ENCODE assay signal across 15 cellular contexts in the genomic region with DNA sequence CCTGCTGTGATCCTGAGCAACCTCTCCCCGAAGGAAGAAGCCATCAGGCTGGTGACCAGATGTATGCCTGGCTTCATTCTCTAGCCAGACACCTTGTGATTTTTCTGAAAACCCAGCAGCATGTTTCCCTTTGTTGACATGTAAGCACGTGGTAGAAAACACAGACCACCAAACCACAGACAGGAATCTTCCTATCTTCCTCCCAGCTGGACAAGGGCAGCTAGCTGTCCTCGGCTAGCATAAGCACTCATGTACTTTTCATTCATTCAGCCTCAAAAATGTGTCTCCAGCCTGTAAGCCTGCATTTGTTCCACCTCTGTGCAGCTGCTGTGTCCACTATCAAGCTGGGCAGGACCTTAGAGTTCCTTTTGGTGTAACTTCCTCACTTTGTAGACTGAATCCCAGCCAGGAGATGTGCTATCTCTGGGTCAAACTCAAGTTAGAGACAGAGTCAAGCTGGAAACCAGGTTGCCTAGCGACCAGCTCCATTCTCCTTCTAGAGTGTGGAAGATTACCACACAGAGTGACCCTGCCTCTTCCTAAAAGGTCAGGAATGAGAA. TPM values are rescaled to one million over a fixed set of nuclear protein-coding genes. Genes with fewer than 3 reads are reported as not detected.
A peak's percentile ranks its signal among the peaks of the same experiment; 100 is the strongest.
DNase-seq lines count a peak whose midpoint lies in the region; ATAC-seq, FAIRE-seq and TF ChIP-seq lines count a peak whose summit lies in the region.
"Had no signal": no experiment of that assay in that cellular context is flagged by ENCODE, and none has a peak within 500 bp of the region (broad histone marks: within the 10 kb centered on the region; RNA-seq: fewer than 3 reads in every experiment).

No MANE protein-coding gene starts in this region.

- H3K4me3 Mint-ChIP-seq in neural progenitor cell: peak overlapping the region; percentile 63
- H3K4me3 Mint-ChIP-seq: activated T-helper 1 cell treated with anti-CD3 and anti-CD28 coated beads, Interleukin-12 subunit alpha, Interleukin-12 subunit beta, Interleukin-2, Interleukin-4 antibody, amounts not matched to agents 30 ng/mL and 10 ng/mL and 1 ng/mL, durations not matched to agents 14 hours and 24 hours and 36 hours had no signal

- H3K27ac ChIP-seq in SK-N-SH (ENCODE audit: low read depth in 2 of 2, low read length in 1 of 2) (peak overlapping the region; percentile 29 to 98), heart left ventricle (peak overlapping the region in 5 of 12 donors; percentile 20 to 61 (median 42)), neural progenitor cell (no peak overlapping the region)

- peaks cover 58% of the 10 kb centered on the region for H3K4me1 Mint-ChIP-seq in neural progenitor cell

- H3K36me3 ChIP-seq in SK-N-SH (replicated peaks in 1 of 2; ENCODE audit: control insufficient read depth in 1 of 2, insufficient read depth in 2 of 2, low read length in 1 of 2): no peaks in the 10 kb centered on the region
- no peaks in the 10 kb centered on the region for H3K36me3 ChIP-seq in heart left ventricle
- H3K36me3 ChIP-seq in neural progenitor cell: no peaks in the 10 kb centered on the region

- no peak for TF ChIP-seq RAD21 in SK-N-SH (IDR thresholded peaks at IDR 0.05; ENCODE audit: low read length)

- H3K79me2 ChIP-seq in SK-N-SH (ENCODE audit: insufficient read depth): no peaks in the 10 kb centered on the region
- no peaks in the 10 kb centered on the region for H3K79me2 ChIP-seq in neural progenitor cell (ENCODE audit: low read depth)

- H3K27ac Mint-ChIP-seq in neural progenitor cell: peak overlapping the region; percentile 98
- H3K27ac Mint-ChIP-seq: activated T-helper 1 cell treated with anti-CD3 and anti-CD28 coated beads, Interleukin-12 subunit alpha, Interleukin-12 subunit beta, Interleukin-2, Interleukin-4 antibody, amounts not matched to agents 30 ng/mL and 10 ng/mL and 1 ng/mL, durations not matched to agents 14 hours and 24 hours and 36 hours had no signal

- CTCF ChIA-PET in SK-N-SH (lab: Yijun Ruan, JAX): interaction anchor here (0.7 to 3.0 kb wide), 10 partner anchors 9 to 99 kb away, joined by 3 to 27 read pairs (median 4); no protein-coding TSS in a partner anchor

- no peaks in the 10 kb centered on the region for H3K9me3 ChIP-seq in SK-N-SH
- no peaks in the 10 kb centered on the region for H3K9me3 ChIP-seq in heart left ventricle
- H3K9me3 ChIP-seq in neural progenitor cell (ENCODE audit: low read depth): no peaks in the 10 kb centered on the region

- no peak for FAIRE-seq in RCC 7860 (lab: Jason Lieb, UNC)

- no peaks in the 10 kb centered on the region for H3K9me2 ChIP-seq in SK-N-SH

- DNase-seq in AG08396 (ENCODE audit: low spot score) (peak; percentile 30), SK-N-SH (peak; percentile 59), heart left ventricle (peak in 4 of 5 donors; percentile 29 to 65 (median 51)), neural progenitor cell (ENCODE audit: low spot score) (peak; percentile 52), SIG-M5 treated with dmso at 0.1 percent for 504 hours (lab: John Stamatoyannopoulos, UW; ENCODE audit: unreplicated experiment) (no peak), SK-N-DZ (ENCODE audit: low spot score) (no peak), RCC 7860 (ENCODE audit: low spot score) (no peak)
- DNase-seq: NCI-H1092; NCI-H774; stimulated activated CD4-positive, alpha-beta T cell treated with anti-CD3 and anti-CD28 coated beads, Interleukin-15, amount 100 ng/mL, for 24 hours; stimulated activated CD8-positive, alpha-beta memory T cell treated with anti-CD3 and anti-CD28 coated beads, Interleukin-4, amount 100 ng/mL, for 48 hours had no signal

- H3K9me3 Mint-ChIP-seq in neural progenitor cell: no peaks in the 10 kb centered on the region
- H3K9me3 Mint-ChIP-seq: activated T-helper 1 cell treated with anti-CD3 and anti-CD28 coated beads, Interleukin-12 subunit alpha, Interleukin-12 subunit beta, Interleukin-2, Interleukin-4 antibody, amounts not matched to agents 30 ng/mL and 10 ng/mL and 1 ng/mL, durations not matched to agents 14 hours and 24 hours and 36 hours had no signal

- H2AFZ ChIP-seq in SK-N-SH (ENCODE audit: low read depth): peak overlapping the region; percentile 26; the same call in 1 of the 2 replicates
- no peak overlapping the region for H2AFZ ChIP-seq in neural progenitor cell (replicated peaks)

- peak; percentile 70 to 86 (median 82) for ATAC-seq in heart left ventricle
- no peak for ATAC-seq in HG03159 (IDR thresholded peaks at IDR 0.05; ENCODE audit: unreplicated experiment)
- ATAC-seq: HCT116 had no signal

- H3K4me1 ChIP-seq in SK-N-SH (ENCODE audit: control insufficient read depth in 1 of 2, insufficient read depth in 2 of 2, low read depth in 1 of 2, low read length in 1 of 2): peaks cover 41 to 47% of the 10 kb centered on the region in 2 experiments
- peaks cover 0 to 12% (median 0%) of the 10 kb centered on the region in 12 donors for H3K4me1 ChIP-seq in heart left ventricle
- peaks cover 21% of the 10 kb centered on the region for H3K4me1 ChIP-seq in neural progenitor cell

- POLR2A ChIA-PET in SK-N-SH (lab: Yijun Ruan, JAX): interaction anchor here (1.3 to 2.5 kb wide), 5 partner anchors 9 to 140 kb away, joined by 6 to 13 read pairs (median 8); a partner anchor contains a TSS

- H4K20me1 ChIP-seq in SK-N-SH (ENCODE audit: insufficient read depth) (no peaks in the 10 kb centered on the region), neural progenitor cell (ENCODE audit: low read depth) (no peaks in the 10 kb centered on the region)

- H3K27me3 ChIP-seq in SK-N-SH (ENCODE audit: insufficient read depth) (no peaks in the 10 kb centered on the region), heart left ventricle (peaks cover 0 to 30% (median 2%) of the 10 kb centered on the region in 9 donors), neural progenitor cell (peaks cover 22% of the 10 kb centered on the region)

- TF ChIP-seq POLR2A in heart left ventricle (IDR thresholded peaks at IDR 0.05): no peak

- TF ChIP-seq CTCF in SK-N-SH (IDR thresholded peaks at IDR 0.05): no peak
- TF ChIP-seq CTCF in heart left ventricle (IDR thresholded peaks at IDR 0.05): no peak
- TF ChIP-seq CTCF in neural progenitor cell (IDR thresholded peaks at IDR 0.05): no peak

- no peaks in the 10 kb centered on the region for H3K36me3 Mint-ChIP-seq in neural progenitor cell

- H3F3A ChIP-seq in SK-N-SH (replicated peaks; ENCODE audit: insufficient read depth) (peaks cover 13% of the 10 kb centered on the region), neural progenitor cell (ENCODE audit: low read depth) (peaks cover 22% of the 10 kb centered on the region)

- WGBS in SK-N-SH (ENCODE audit: low lambda C conversion rate): 38% methylated on average over 4 of the region's 4 CpGs
- 39 to 43% (median 39%) methylated on average over 4 of the region's 4 CpGs for WGBS in heart left ventricle, 4 donors

- H3K4me3 ChIP-seq in SK-N-SH (ENCODE audit: low read depth in 2 of 2, low read length in 1 of 2) (no peak overlapping the region; a peak in 1 of 4 replicates), heart left ventricle (no peak overlapping the region), neural progenitor cell (no peak overlapping the region)

- no peak for TF ChIP-seq EP300 in SK-N-SH (IDR thresholded peaks at IDR 0.05; ENCODE audit: borderline replicate concordance in 1 of 2, low read depth in 1 of 2, low read length in 1 of 2)

- H3K9ac ChIP-seq in SK-N-SH (no peak overlapping the region), neural progenitor cell (no peak overlapping the region)

- intact Hi-C loops in heart left ventricle (cut with DNase I): no loop called here

- peaks cover 10% of the 10 kb centered on the region for H3K27me3 Mint-ChIP-seq in neural progenitor cell (ENCODE audit: insufficient read depth, low read depth)

- H3K4me2 ChIP-seq in SK-N-SH: peak overlapping the region; percentile 9; the same call in 1 of the 2 replicates
- peak overlapping the region; percentile 61 for H3K4me2 ChIP-seq in neural progenitor cell

TF ChIP-seq in SK-N-SH, 30 proteins besides CTCF, POLR2A, EP300 and RAD21:
- TF ChIP-seq GATA2 (CRISPR knock-in tag; IDR thresholded peaks at IDR 0.05): peak; percentile 18; the same call in 1 of the 2 replicates
- TF ChIP-seq SIN3A (IDR thresholded peaks at IDR 0.05; ENCODE audit: borderline replicate concordance, low read depth, low read length): peak; percentile 39; the same call in 1 of the 2 replicates
- TF ChIP-seq CHD2 (IDR thresholded peaks at IDR 0.05; ENCODE audit: low read length, partially characterized antibody): peak; percentile 6
- peak; percentile 27; the same call in 1 of the 2 replicates for TF ChIP-seq TCF12 (IDR thresholded peaks at IDR 0.05)
- no peak for TF ChIP-seq FOXJ3 (CRISPR knock-in tag; IDR thresholded peaks at IDR 0.05)
- peak; percentile 98 for TF ChIP-seq MXI1 (IDR thresholded peaks at IDR 0.05; ENCODE audit: low read depth, low read length)

RNA-seq across cellular contexts. Expression of a gene that starts 7.2 kb away (rescaled TPM):
- polyA plus RNA-seq in SK-N-SH (2012; rRNA removed): 61.9 and 85.1 TPM in 2 replicates
- 62.2 and 80.3 TPM in 2 replicates for polyA plus RNA-seq in SK-N-SH (2012; cell fraction: cytosol; rRNA removed)
- polyA plus RNA-seq in SK-N-SH (2012; cell fraction: nucleus; rRNA removed): 63.2 and 66.2 TPM in 2 replicates
- total RNA-seq in heart left ventricle: 10 to 100 TPM in 3 of 9 donors, 1 to 10 TPM in 6; 2.5 to 18.4 (median 5.8) TPM
- polyA plus RNA-seq in heart left ventricle: 10 to 100 TPM in 1 of 2 donors, 1 to 10 TPM in 1; 1.9 to 10.9 TPM
- total RNA-seq in neural progenitor cell (ENCODE audit: low replicate concordance): 5.7 and 10.7 TPM in 2 replicates
- polyA plus RNA-seq in SK-N-DZ (2014; cell fraction: cytosol; rRNA removed): 4.5 and 4.6 TPM in 2 replicates
- polyA plus RNA-seq in SK-N-DZ (2014; cell fraction: nucleus; rRNA removed): 1.3 and 3.8 TPM in 2 replicates
- total RNA-seq: activated T-helper 1 cell treated with anti-CD3 and anti-CD28 coated beads, Interleukin-12 subunit alpha, Interleukin-12 subunit beta, Interleukin-2, Interleukin-4 antibody, amounts not matched to agents 30 ng/mL and 10 ng/mL and 1 ng/mL, durations not matched to agents 14 hours and 24 hours and 36 hours had no signal
- polyA plus RNA-seq: neural cell had no signal

Comparison
In these comparisons a context has a peak if more than half of its experiments do, and no peak if none do; other contexts are left out.
1. DNase-seq: peak in AG08396 (single experiment), SK-N-SH (single experiment), heart left ventricle (4 of 5) and neural progenitor cell (single experiment); none in SIG-M5 treated with dmso at 0.1 percent for 504 hours (single experiment), SK-N-DZ (single experiment) and RCC 7860 (single experiment).